ENCODE assay signal across 20 cellular contexts in the genomic region with DNA sequence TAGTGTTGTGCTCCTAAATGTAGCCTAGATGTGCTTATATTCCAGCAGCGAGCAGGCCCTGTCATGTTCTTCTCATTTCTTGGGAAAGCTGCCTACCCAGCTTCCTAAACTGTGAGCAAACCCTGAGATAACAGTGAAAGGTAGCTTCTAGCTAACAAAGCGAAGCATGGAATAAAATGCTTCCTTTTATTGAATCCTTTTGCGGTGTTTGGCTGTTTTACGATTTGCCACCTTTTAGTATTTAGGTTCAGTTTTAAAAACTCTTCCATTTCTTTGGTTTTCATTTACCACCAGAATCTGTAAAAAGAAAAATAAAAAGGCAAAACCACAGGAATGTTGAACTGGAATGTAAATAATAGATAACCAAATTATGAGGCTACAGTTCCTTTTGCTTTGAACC. TPM values are rescaled to one million over a fixed set of nuclear protein-coding genes. Genes with fewer than 3 reads are reported as not detected.
A peak's percentile ranks its signal among the peaks of the same experiment; 100 is the strongest.
DNase-seq lines count a peak whose midpoint lies in the region; ATAC-seq, FAIRE-seq and TF ChIP-seq lines count a peak whose summit lies in the region.
"Had no signal": no experiment of that assay in that cellular context is flagged by ENCODE, and none has a peak within 500 bp of the region (broad histone marks: within the 10 kb centered on the region; RNA-seq: fewer than 3 reads in every experiment).

No MANE protein-coding gene starts in this region.

- POLR2A ChIA-PET in K562 (lab: Yijun Ruan, JAX) = no interaction called here

- 22% methylated on average over 4 of the region's 4 CpGs for WGBS in K562 (ENCODE audit: insufficient coverage, low coverage, missing lambda C conversion rate)
- 54 to 81% methylated on average over 4 of the region's 4 CpGs for whole genome bisulfite sequencing in gastroesophageal sphincter (ENCODE audit: low coverage in 1 of 2), 2 donors

- no peak for FAIRE-seq in K562 (lab: Jason Lieb, UNC)
- FAIRE-seq in keratinocyte (lab: Jason Lieb, UNC) = peak; percentile 99
- FAIRE-seq: GM12878, HTR-8/SVneo, TTC549 had no signal

- DNase-seq in ACHN (peak; percentile 45), K562 (ENCODE audit: extremely low read depth in 1 of 4, low spot score in 3 of 4) (no peak), keratinocyte (ENCODE audit: low read depth, low spot score) (no peak), NCI-H82 (lab: John Stamatoyannopoulos, UW) (no peak), DMS79 treated with DMSO at 0.1 percent for 48 hours (lab: John Stamatoyannopoulos, UW) (no peak)
- DNase-seq: activated CD4-positive, alpha-beta T cell treated with anti-CD3 and anti-CD28 coated beads, Interleukin-2, amount 10 ng/mL, durations not matched to agents 7 days and 5 days; immature natural killer cell; MV-4-11; NCI-H2029 treated with DMSO at 0.1 percent for 48 hours; NCI-H524 treated with DMSO at 0.1 percent for 48 hours had no signal

- H3K4me3 ChIP-seq in KMS-11 (IDR thresholded peaks at IDR 0.05; ENCODE audit: insufficient read depth, low read depth, low read length) (no peak overlapping the region), K562 (no peak overlapping the region), keratinocyte (ENCODE audit: control insufficient read depth in 2 of 3, extremely low read depth in 1 of 3, insufficient read depth in 2 of 3, low read depth in 1 of 3, low read length in 3 of 3) (peak overlapping the region in 2 of 3 experiments; percentile 41 to 52), gastroesophageal sphincter (no peak overlapping the region)
- H3K4me3 ChIP-seq: GM12878, neural progenitor cell, right atrium auricular region had no signal

- no peak for TF ChIP-seq RAD21 in K562 (CRISPR knock-in tag; conservative IDR thresholded peaks at IDR 0.05 in 1 of 2, IDR thresholded peaks at IDR 0.05 in 1 of 2)

- H3K27me3 ChIP-seq in KMS-11 (ENCODE audit: insufficient read depth, low read depth) = no peaks in the 10 kb centered on the region
- H3K27me3 ChIP-seq in K562 (ENCODE audit: control insufficient read depth in 2 of 2, insufficient read depth in 2 of 2, low read length in 2 of 2) = no peaks in the 10 kb centered on the region
- no peaks in the 10 kb centered on the region for H3K27me3 ChIP-seq in keratinocyte (ENCODE audit: control insufficient read depth, extremely low read depth, insufficient read depth, low read length)
- peaks cover 30% of the 10 kb centered on the region for H3K27me3 ChIP-seq in gastroesophageal sphincter
- H3K27me3 ChIP-seq: right atrium auricular region had no signal

- dilution Hi-C loops in keratinocyte (cut with MboI; ENCODE audit: extremely low pct_ligation_motif_present, low sequenced_read_pairs) = no loop called here

- no peaks in the 10 kb centered on the region for H4K20me1 ChIP-seq in KMS-11 (ENCODE audit: insufficient read depth)
- H4K20me1 ChIP-seq in K562 (replicated peaks; ENCODE audit: control insufficient read depth, insufficient read depth, low read length) = no peaks in the 10 kb centered on the region
- no peaks in the 10 kb centered on the region for H4K20me1 ChIP-seq in keratinocyte (ENCODE audit: control insufficient read depth, extremely low read depth, insufficient read depth, low read length)

- H3K9ac ChIP-seq in KMS-11 (0 out of 2 replicates have a peak overlapping the region, but pooled peaks have one; percentile 0), K562 (ENCODE audit: insufficient read depth in 1 of 2, low read depth in 2 of 2, low read length in 2 of 2) (no peak overlapping the region), keratinocyte (ENCODE audit: control insufficient read depth, extremely low read depth, insufficient read depth, low read length) (peak overlapping the region; percentile 38)
- H3K9ac ChIP-seq: neural progenitor cell had no signal

- H3K27ac ChIP-seq in KMS-11 (peak overlapping the region; percentile 15; the same call in 1 of the 2 replicates), K562 (ENCODE audit: extremely low read depth, low read depth, low read length) (no peak overlapping the region), keratinocyte (ENCODE audit: control insufficient read depth, insufficient read depth, low read length) (peak overlapping the region; percentile 63), gastroesophageal sphincter (no peak overlapping the region)
- H3K27ac ChIP-seq: neural progenitor cell, right atrium auricular region had no signal

- H2AFZ ChIP-seq in KMS-11 (ENCODE audit: low read depth) = no peak overlapping the region
- H2AFZ ChIP-seq in K562 (ENCODE audit: low read depth, low read length) = peak overlapping the region; percentile 19; the same call in 1 of the 2 replicates
- peak overlapping the region; percentile 41 for H2AFZ ChIP-seq in keratinocyte (ENCODE audit: control insufficient read depth, low read length)
- H2AFZ ChIP-seq: neural progenitor cell had no signal

- no TSS peak for BruUV-seq in K562 (replicated peaks; lab: Mats Ljungman, UMichigan)

- H3K4me1 ChIP-seq in KMS-11 (ENCODE audit: low read depth, poor library complexity, severe bottlenecking) = peaks cover 96% of the 10 kb centered on the region
- peaks cover 0 to 5% of the 10 kb centered on the region in 2 experiments; a peak in 3 of 5 replicates for H3K4me1 ChIP-seq in K562 (replicated peaks in 1 of 2; ENCODE audit: control insufficient read depth in 2 of 2, insufficient read depth in 2 of 2, low read length in 2 of 2)
- H3K4me1 ChIP-seq in keratinocyte (ENCODE audit: control insufficient read depth, extremely low read depth, insufficient read depth, low read length) = peaks cover 41% of the 10 kb centered on the region
- peaks cover 0 to 9% (median 0%) of the 10 kb centered on the region in 3 donors for H3K4me1 ChIP-seq in gastroesophageal sphincter

- in situ Hi-C loops in ACHN (cut with HindIII; ENCODE audit: low pct_ligation_motif_present, low pct_unique_long_range_greater_than_20kb, low sequenced_read_pairs) (no loop called here), K562 (cut with MboI) (no loop called here)

- H3K36me3 ChIP-seq in KMS-11 (ENCODE audit: insufficient read depth) (no peaks in the 10 kb centered on the region), K562 (ENCODE audit: control insufficient read depth, insufficient read depth, low read length) (no peaks in the 10 kb centered on the region), keratinocyte (ENCODE audit: control insufficient read depth in 2 of 2, extremely low read depth in 1 of 2, insufficient read depth in 2 of 2, low read length in 2 of 2) (no peaks in the 10 kb centered on the region), gastroesophageal sphincter (no peaks in the 10 kb centered on the region)
- H3K36me3 ChIP-seq: neural progenitor cell, right atrium auricular region had no signal

- H3K4me2 ChIP-seq in KMS-11 = peak overlapping the region; percentile 73
- H3K4me2 ChIP-seq in K562 (ENCODE audit: insufficient read depth, low read length) = no peak overlapping the region
- H3K4me2 ChIP-seq in keratinocyte (ENCODE audit: control insufficient read depth, extremely low read depth, insufficient read depth, low read depth, low read length) = peak overlapping the region; percentile 77
- H3K4me2 ChIP-seq: neural progenitor cell had no signal

- CTCF ChIA-PET in K562 (lab: Yijun Ruan, JAX; ENCODE audit: low intra/inter-chr PET ratio) = no interaction called here

- no peak for TF ChIP-seq CTCF in KMS-11 (conservative IDR thresholded peaks at IDR 0.05; ENCODE audit: low read depth, low read length)
- no peak for TF ChIP-seq CTCF in K562 (IDR thresholded peaks at IDR 0.05 in 2 of 3, conservative IDR thresholded peaks at IDR 0.05 in 1 of 3; ENCODE audit: insufficient read depth in 2 of 3, low read depth in 1 of 3, low read length in 3 of 3)
- no peak for TF ChIP-seq CTCF in keratinocyte (optimal IDR thresholded peaks at IDR 0.05 in 1 of 3, IDR thresholded peaks at IDR 0.05 in 1 of 3, conservative IDR thresholded peaks at IDR 0.05 in 1 of 3; ENCODE audit: extremely low read depth in 1 of 3, insufficient read depth in 2 of 3, low read length in 3 of 3)
- TF ChIP-seq CTCF in gastroesophageal sphincter (IDR thresholded peaks at IDR 0.05) = no peak

- H3K79me2 ChIP-seq in KMS-11 (ENCODE audit: insufficient read depth, low read depth) = no peaks in the 10 kb centered on the region
- no peaks in the 10 kb centered on the region for H3K79me2 ChIP-seq in K562 (ENCODE audit: control insufficient read depth, insufficient read depth, low read length)
- H3K79me2 ChIP-seq in keratinocyte (ENCODE audit: control insufficient read depth, insufficient read depth, low read length) = no peaks in the 10 kb centered on the region

- H3K9me3 ChIP-seq in K562 (replicated peaks; ENCODE audit: control insufficient read depth, insufficient read depth, low read depth, low read length) (no peaks in the 10 kb centered on the region), keratinocyte (ENCODE audit: control insufficient read depth, low read depth, low read length) (no peaks in the 10 kb centered on the region), gastroesophageal sphincter (no peaks in the 10 kb centered on the region)
- H3K9me3 ChIP-seq: right atrium auricular region had no signal

- H3K9me1 ChIP-seq in K562 (ENCODE audit: control insufficient read depth, insufficient read depth, low read length) (no peaks in the 10 kb centered on the region), keratinocyte (ENCODE audit: control insufficient read depth, extremely low read depth, insufficient read depth, low read length) (no peaks in the 10 kb centered on the region)

- intact Hi-C loops in K562 (cut with micrococcal nuclease) = no loop called here

- TF ChIP-seq POLR2A in K562 (conservative IDR thresholded peaks at IDR 0.05) = no peak
- no peak for TF ChIP-seq POLR2A in gastroesophageal sphincter (IDR thresholded peaks at IDR 0.05)

- TF ChIP-seq EP300 in K562 (IDR thresholded peaks at IDR 0.05; ENCODE audit: low read length) (no peak), gastroesophageal sphincter (IDR thresholded peaks at IDR 0.05) (no peak)

- ATAC-seq in K562 (no peak), gastroesophageal sphincter (no peak), GM19328 (IDR thresholded peaks at IDR 0.05; ENCODE audit: unreplicated experiment) (no peak)
- ATAC-seq: activated naive CD4-positive, alpha-beta T cell treated with anti-CD3 and anti-CD28 coated beads, Interleukin-2, amount 50 U/mL, for 72 hours had no signal

RNA-seq across cellular contexts. Expression of a gene that starts 5.0 kb away (rescaled TPM):
- 2.3 and 5.2 TPM in 2 replicates for total RNA-seq in K562 (2011; cell fraction: chromatin; rRNA removed; ENCODE audit: low replicate concordance)
- total RNA-seq in K562 (2011; cell fraction: nucleolus; rRNA removed) = 2.3 and 3.6 TPM in 2 replicates
- total RNA-seq in K562 (2011; cell fraction: nucleoplasm; rRNA removed) = 2.6 and 3.7 TPM in 2 replicates
- total RNA-seq in K562 (2014; rRNA removed) = 2.4 and 2.8 TPM in 2 replicates
- 4.2 and 5.3 TPM in 2 replicates for total RNA-seq in K562 (2014; rRNA removed; fragmentation: Illumina TruSeq; extraction: Trizol)
- total RNA-seq in K562 (2015; rRNA removed; fragmentation: Illumina TruSeq; extraction: Trizol) = 2.6 and 2.9 TPM in 2 replicates
- total RNA-seq in K562 (2021) = 3.5 and 4.1 TPM in 2 replicates
- 3.2 and 5.2 TPM in 2 replicates for polyA plus RNA-seq in K562 (2011; rRNA removed)
- polyA plus RNA-seq in K562 (2011; cell fraction: cytosol; rRNA removed) = 2.0 and 4.1 TPM in 2 replicates
- 2.3 and 6.1 TPM in 2 replicates for polyA plus RNA-seq in K562 (2011; cell fraction: nucleus; rRNA removed)
- polyA plus RNA-seq in K562 (2012) = 2.0 TPM in 2 replicates
- 3.3 and 3.7 TPM in 2 replicates for polyA plus RNA-seq in K562 (2014; fragmentation: Illumina TruSeq; extraction: Trizol)
- 1 to 10 TPM; 1.6 TPM for polyA plus RNA-seq in K562 (2014; fragmentation: Nextera tagmentation; extraction: Ambion mirVana)
- 2.2 and 3.0 TPM in 2 replicates for polyA plus RNA-seq in K562 (2014; rRNA removed)
- polyA minus RNA-seq in K562 (2011; rRNA and poly(A)+ RNA removed) = 4.1 and 11.9 TPM in 2 replicates
- 2.1 and 5.1 TPM in 2 replicates for polyA minus RNA-seq in K562 (2011; cell fraction: cytosol; rRNA and poly(A)+ RNA removed)
- polyA minus RNA-seq in K562 (2011; cell fraction: nucleus; rRNA and poly(A)+ RNA removed) = 2.6 and 10.7 TPM in 2 replicates
- polyA plus RNA-seq in keratinocyte = 38.2 to 55.5 TPM (median 50.4 TPM) in 3 replicates
- 12.8 TPM for polyA plus RNA-seq in keratinocyte (2011; ENCODE audit: low read depth)
- 38.8 and 54.4 TPM in 2 replicates for polyA plus RNA-seq in keratinocyte (2011; cell fraction: cytosol; rRNA removed)
- 54.9 and 60.9 TPM in 2 replicates for polyA plus RNA-seq in keratinocyte (2011; cell fraction: nucleus; rRNA removed)
- polyA plus RNA-seq in keratinocyte (2012; ENCODE audit: low replicate concordance) = 23.9 and 43.6 TPM in 2 replicates
- 43.3 to 81.9 TPM (median 56.8 TPM) in 3 replicates for polyA minus RNA-seq in keratinocyte
- polyA minus RNA-seq in keratinocyte (2011; cell fraction: cytosol; rRNA and poly(A)+ RNA removed) = 52.0 TPM
- polyA minus RNA-seq in keratinocyte (2011; cell fraction: nucleus; rRNA and poly(A)+ RNA removed) = 61.7 and 80.4 TPM in 2 replicates
- 1 to 10 TPM in 3 of 4 donors, under 1 TPM in 1; 0.62 to 3.3 (median 1.2) TPM for total RNA-seq in gastroesophageal sphincter
- total RNA-seq: activated CD4-positive, alpha-beta T cell treated with anti-CD3 and anti-CD28 coated beads, Interleukin-2, amount 10 ng/mL, durations not matched to agents 7 days and 5 days; OCI-LY7 had no signal

Comparison
In these comparisons a context has a peak if more than half of its experiments do, and no peak if none do; other contexts are left out.
1. H3K27ac ChIP-seq: peak in KMS-11 (single experiment) and keratinocyte (single experiment); none in K562 (single experiment) and gastroesophageal sphincter (0 of 4).
2. H3K4me3 ChIP-seq: peak in keratinocyte (2 of 3); none in KMS-11 (single experiment), K562 (single experiment) and gastroesophageal sphincter (0 of 2).
3. H3K9ac ChIP-seq: peak in KMS-11 (single experiment) and keratinocyte (single experiment); none in K562 (0 of 2).